8 cellular contexts compared by ENCODE assay signal in genomic region chr19:14519245-14519859, GRCh38. TPM values are rescaled to one million over a fixed set of nuclear protein-coding genes. Genes with fewer than 3 reads are reported as not detected.
A peak's percentile ranks its signal among the peaks of the same experiment; 100 is the strongest.
DNase-seq lines count a peak whose midpoint lies in the region; TF ChIP-seq lines count a peak whose summit lies in the region.

No MANE protein-coding gene starts in this region.

- no peaks in the 10 kb centered on the region for H3K9me3 ChIP-seq in DOHH2 (ENCODE audit: control insufficient read depth, insufficient read depth, low read length)
- H3K9me3 ChIP-seq in SJCRH30 (replicated peaks) = no peaks in the 10 kb centered on the region
- no peaks in the 10 kb centered on the region for H3K9me3 ChIP-seq in esophagus muscularis mucosa

- H3F3A ChIP-seq in DOHH2 (ENCODE audit: control insufficient read depth, insufficient read depth) = peaks cover 11% of the 10 kb centered on the region

- peaks cover 31% of the 10 kb centered on the region for H3K79me2 ChIP-seq in DOHH2 (ENCODE audit: control insufficient read depth, low read length)

- H3K36me3 ChIP-seq in DOHH2 (ENCODE audit: control insufficient read depth, low read length) (peaks cover 36% of the 10 kb centered on the region), SJCRH30 (peaks cover 21% of the 10 kb centered on the region), esophagus muscularis mucosa (peaks cover 22 to 26% (median 24%) of the 10 kb centered on the region in 4 donors), rectal smooth muscle tissue (ENCODE audit: control insufficient read depth, insufficient read depth, low read length) (peaks cover 15% of the 10 kb centered on the region)

- peaks cover 60% of the 10 kb centered on the region for H3K4me1 ChIP-seq in DOHH2 (ENCODE audit: control insufficient read depth, low read length)
- H3K4me1 ChIP-seq in SJCRH30 = peaks cover 33% of the 10 kb centered on the region
- peaks cover 33 to 43% (median 41%) of the 10 kb centered on the region in 4 donors for H3K4me1 ChIP-seq in esophagus muscularis mucosa
- H3K4me1 ChIP-seq in rectal smooth muscle tissue (ENCODE audit: control insufficient read depth, insufficient read depth, low read length) = peaks cover 3% of the 10 kb centered on the region

- intact Hi-C loops in esophagus muscularis mucosa (cut with DNase I) = no loop called here

- H3K27ac ChIP-seq in DOHH2 (ENCODE audit: low read depth, low read length) (peak overlapping the region; percentile 70), SJCRH30 (peak overlapping the region; percentile 94), esophagus muscularis mucosa (replicated peaks in 1 of 4) (peak overlapping the region; percentile 99 to 100 (median 100)), rectal smooth muscle tissue (ENCODE audit: low read depth, low read length) (peak overlapping the region; percentile 87)

- H3K27me3 ChIP-seq in DOHH2 (ENCODE audit: control insufficient read depth, low read length) = no peaks in the 10 kb centered on the region
- H3K27me3 ChIP-seq in SJCRH30 = no peaks in the 10 kb centered on the region
- peaks cover 0 to 3% (median 0%) of the 10 kb centered on the region in 4 donors for H3K27me3 ChIP-seq in esophagus muscularis mucosa
- H3K27me3 ChIP-seq in rectal smooth muscle tissue (ENCODE audit: control insufficient read depth, insufficient read depth, low read length) = no peaks in the 10 kb centered on the region

- H3K9ac ChIP-seq in rectal smooth muscle tissue (ENCODE audit: low read length) = no peak overlapping the region

- peaks cover 28% of the 10 kb centered on the region for H4K20me1 ChIP-seq in DOHH2 (ENCODE audit: control insufficient read depth, insufficient read depth, low read depth, low read length)

- H3K4me3 ChIP-seq in DOHH2 (ENCODE audit: low read length) (peak overlapping the region; percentile 84), SJCRH30 (no peak overlapping the region), esophagus muscularis mucosa (peak overlapping the region in 3 of 4 donors; percentile 97 to 100 (median 98)), rectal smooth muscle tissue (ENCODE audit: low read length) (no peak overlapping the region)

- H3K4me2 ChIP-seq in DOHH2 (ENCODE audit: low read length) = peak overlapping the region; percentile 96

- TF ChIP-seq POLR2A in esophagus muscularis mucosa (IDR thresholded peaks at IDR 0.05; ENCODE audit: low read depth) = no peak

- no peaks in the 10 kb centered on the region for H3K9me2 ChIP-seq in DOHH2 (replicated peaks; ENCODE audit: control insufficient read depth, low read length)

- no peak for TF ChIP-seq EP300 in esophagus muscularis mucosa (IDR thresholded peaks at IDR 0.05)

- TF ChIP-seq CTCF in DOHH2 (IDR thresholded peaks at IDR 0.05; ENCODE audit: low read depth, low read length, poor library complexity, severe bottlenecking) (no peak), esophagus muscularis mucosa (IDR thresholded peaks at IDR 0.05) (no peak), GM10248 (IDR thresholded peaks at IDR 0.05; ENCODE audit: control extremely low read depth, extremely low read depth, low read depth, missing control alignments) (no peak)

- DNase-seq in SJCRH30 = no peak
- no peak for DNase-seq in esophagus muscularis mucosa (ENCODE audit: extremely low spot score)
- no peak for DNase-seq in GM10248 (ENCODE audit: extremely low spot score)
- no peak for DNase-seq in HPDE6-E6E7 (ENCODE audit: extremely low spot score)
- no peak for DNase-seq in RPMI8226
- DNase-seq in NCI-H1092 (lab: John Stamatoyannopoulos, UW) = no peak

- CTCF ChIA-PET in GM10248 (lab: Yijun Ruan, JAX) = interaction anchor here (1.9 kb wide), 1 partner anchor 15 kb away, joined by 7 read pairs; no protein-coding TSS in a partner anchor

- 86% methylated on average over 22 of the region's 22 CpGs for WGBS in esophagus muscularis mucosa

- POLR2A ChIA-PET in GM10248 (lab: Yijun Ruan, JAX) = interaction anchor here (1.6 kb wide), 1 partner anchor 9 kb away, joined by 9 read pairs; no protein-coding TSS in a partner anchor

RNA-seq across cellular contexts. Expression of gene DNAJB1, which starts 1.2 kb away (rescaled TPM):
- total RNA-seq in SJCRH30 (2014; rRNA removed; shearing (Covaris generic)) = 166 and 178 TPM in 2 replicates
- total RNA-seq in esophagus muscularis mucosa = 100 to 1,000 TPM in 1 of 4 donors, 10 to 100 TPM in 3; 50.3 to 102 (median 86.3) TPM

RNA-seq across cellular contexts. Expression of gene TECR, which starts 10.0 kb away (rescaled TPM):
- total RNA-seq in SJCRH30 (2014; rRNA removed; shearing (Covaris generic)) = 188 and 189 TPM in 2 replicates
- 10 to 100 TPM; 18.7 to 32.7 (median 25.7) TPM for total RNA-seq in esophagus muscularis mucosa

RNA-seq across cellular contexts. Expression of gene GIPC1, which starts 23.4 kb away (rescaled TPM):
- 67.4 and 71.1 TPM in 2 replicates for total RNA-seq in SJCRH30 (2014; rRNA removed; shearing (Covaris generic))
- total RNA-seq in esophagus muscularis mucosa = 100 to 1,000 TPM in 3 of 4 donors, 10 to 100 TPM in 1; 88.5 to 138 (median 108) TPM

RNA-seq across cellular contexts. Expression of gene PTGER1, which starts 44.2 kb away (rescaled TPM):
- 1.2 and 1.7 TPM in 2 replicates for total RNA-seq in SJCRH30 (2014; rRNA removed; shearing (Covaris generic))
- 1 to 10 TPM in 2 of 4 donors, under 1 TPM in 1, not detected in 1; 0.80 to 1.8 (median 1.3) TPM for total RNA-seq in esophagus muscularis mucosa

RNA-seq across cellular contexts. Expression of gene NDUFB7, which starts 52.5 kb away (rescaled TPM):
- total RNA-seq in SJCRH30 (2014; rRNA removed; shearing (Covaris generic)) = 240 and 323 TPM in 2 replicates
- 100 to 1,000 TPM; 297 to 522 (median 319) TPM for total RNA-seq in esophagus muscularis mucosa

Comparison
In these comparisons a context has a peak if more than half of its experiments do, and no peak if none do; other contexts are left out.
1. H3K4me3 ChIP-seq: peak in DOHH2 (single experiment) and esophagus muscularis mucosa (3 of 4); none in SJCRH30 (single experiment) and rectal smooth muscle tissue (single experiment).
2. Peak in every context shown above with its lines, with median percentiles within 50 percentile points of each other: H3K27ac ChIP-seq.